2 cellular contexts compared by ENCODE assay signal in genomic region chr5:135901633-135902032, GRCh38.
TF ChIP-seq lines count a peak whose summit lies in the region.

No MANE protein-coding gene starts in this region.

TF ChIP-seq in HEK293, 187 proteins besides CTCF, POLR2A, EP300 and RAD21:
- TF ChIP-seq PBX3 (CRISPR knock-in tag; IDR thresholded peaks at IDR 0.05) (no peak), OSR2 (tag by site-specific recombination; IDR thresholded peaks at IDR 0.05) (0 out of 2 replicates have a peak, but pooled peaks have one; percentile 17), TRIM28 (IDR thresholded peaks at IDR 0.05; ENCODE audit: borderline replicate concordance, low read length) (peak; percentile 36; the same call in 1 of the 2 replicates), ZFP69B (tag by site-specific recombination; IDR thresholded peaks at IDR 0.05) (no peak)

TF ChIP-seq in K562, 482 proteins besides CTCF, POLR2A, EP300 and RAD21:
- TF ChIP-seq NCOR1 (IDR thresholded peaks at IDR 0.05) (no peak), SMAD1 (IDR thresholded peaks at IDR 0.05; ENCODE audit: low read depth, low read length, partially characterized antibody) (no peak), MECOM (CRISPR knock-in tag; IDR thresholded peaks at IDR 0.05) (no peak), ZBTB49 (CRISPR knock-in tag; IDR thresholded peaks at IDR 0.05; ENCODE audit: borderline replicate concordance) (no peak), PKNOX1 (IDR thresholded peaks at IDR 0.05) (0 out of 2 replicates have a peak, but pooled peaks have one; percentile 22), POLR2H (tag; IDR thresholded peaks at IDR 0.05; ENCODE audit: low read depth) (no peak), PBX2 (CRISPR knock-in tag; IDR thresholded peaks at IDR 0.05; ENCODE audit: low read depth) (no peak), PBX2 (tag; conservative IDR thresholded peaks at IDR 0.05; ENCODE audit: low read depth) (peak; percentile 29; the same call in 1 of the 2 replicates), NFYB (IDR thresholded peaks at IDR 0.05; ENCODE audit: extremely low read depth, insufficient read length) (no peak), MEIS2 (IDR thresholded peaks at IDR 0.05; ENCODE audit: partially characterized antibody) (peak; percentile 71)
TF ChIP-seq in K562: peak in this region for 3.
